Comparison of ENCODE assay signal across 1 cellular context in genomic region chr5:14142856-14143508, GRCh38.
A peak's percentile ranks its signal among the peaks of the same experiment; 100 is the strongest.
TF ChIP-seq lines count a peak whose summit lies in the region.

TSS of gene TRIO (plus strand) at chr5:14143342. CDS start at chr5:14143726, 384 bp downstream.

TF ChIP-seq in HepG2, 621 proteins besides CTCF, POLR2A, EP300 and RAD21 (continued from another document):
- TF ChIP-seq PAXIP1 (CRISPR knock-in tag; conservative IDR thresholded peaks at IDR 0.05): peak; percentile 33; the same call in 1 of the 2 replicates
- TF ChIP-seq ZBTB8A (CRISPR knock-in tag; IDR thresholded peaks at IDR 0.05; ENCODE audit: borderline replicate concordance, low read depth): no peak
- TF ChIP-seq HNRNPUL1 (IDR thresholded peaks at IDR 0.05; ENCODE audit: low read depth, low read length): no peak
- TF ChIP-seq ZNF768 (CRISPR knock-in tag; IDR thresholded peaks at IDR 0.05): peak; percentile 36; the same call in 1 of the 2 replicates
- no peak for TF ChIP-seq REL (CRISPR knock-in tag; conservative IDR thresholded peaks at IDR 0.05)
- peak; percentile 36; the same call in 1 of the 2 replicates for TF ChIP-seq ZBTB38 (CRISPR knock-in tag; IDR thresholded peaks at IDR 0.05)
- no peak for TF ChIP-seq SRF (IDR thresholded peaks at IDR 0.05; ENCODE audit: low read depth, low read length)
- TF ChIP-seq KLF6 (CRISPR knock-in tag; IDR thresholded peaks at IDR 0.05): 0 out of 2 replicates have a peak, but pooled peaks have one; percentile 50
- no peak for TF ChIP-seq ZNF639 (CRISPR knock-in tag; conservative IDR thresholded peaks at IDR 0.05)
- TF ChIP-seq SETDB1 (CRISPR knock-in tag; IDR thresholded peaks at IDR 0.05; ENCODE audit: borderline replicate concordance): no peak
- no peak for TF ChIP-seq ZNF260 (CRISPR knock-in tag; IDR thresholded peaks at IDR 0.05; ENCODE audit: borderline replicate concordance, low read depth)
- peak; percentile 32; the same call in 1 of the 2 replicates for TF ChIP-seq BORCS8-MEF2B (CRISPR knock-in tag; IDR thresholded peaks at IDR 0.05)
- TF ChIP-seq TEAD3 (CRISPR knock-in tag; optimal IDR thresholded peaks at IDR 0.05; ENCODE audit: borderline replicate concordance): peak; percentile 41
- TF ChIP-seq IRF2 (CRISPR knock-in tag; IDR thresholded peaks at IDR 0.05): peak; percentile 49; the same call in 1 of the 2 replicates
- peak; percentile 64 for TF ChIP-seq ZNF777 (CRISPR knock-in tag; IDR thresholded peaks at IDR 0.05)
- no peak for TF ChIP-seq ZBTB10 (CRISPR knock-in tag; IDR thresholded peaks at IDR 0.05; ENCODE audit: borderline replicate concordance)
- TF ChIP-seq ZFP41 (CRISPR knock-in tag; IDR thresholded peaks at IDR 0.05; ENCODE audit: borderline replicate concordance): no peak
- TF ChIP-seq HOXD1 (CRISPR knock-in tag; IDR thresholded peaks at IDR 0.05): no peak
- no peak for TF ChIP-seq FUBP1 (CRISPR knock-in tag; IDR thresholded peaks at IDR 0.05; ENCODE audit: borderline replicate concordance)
- TF ChIP-seq KLF9 (CRISPR knock-in tag; IDR thresholded peaks at IDR 0.05; ENCODE audit: low read depth): no peak
- no peak for TF ChIP-seq SSRP1 (CRISPR knock-in tag; IDR thresholded peaks at IDR 0.05)
- peak; percentile 75; the same call in 1 of the 2 replicates for TF ChIP-seq SP4 (CRISPR knock-in tag; IDR thresholded peaks at IDR 0.05)
- peak; percentile 44; the same call in 1 of the 2 replicates for TF ChIP-seq ZNF350 (CRISPR knock-in tag; IDR thresholded peaks at IDR 0.05; ENCODE audit: borderline replicate concordance, low read depth)
- TF ChIP-seq ZNF333 (CRISPR knock-in tag; IDR thresholded peaks at IDR 0.05; ENCODE audit: borderline replicate concordance): no peak
- TF ChIP-seq ZFY (CRISPR knock-in tag; IDR thresholded peaks at IDR 0.05): peak; percentile 11; the same call in 1 of the 2 replicates
TF ChIP-seq in HepG2: peak in this region for 133.
